12 cellular contexts compared by ENCODE assay signal in the genomic region with DNA sequence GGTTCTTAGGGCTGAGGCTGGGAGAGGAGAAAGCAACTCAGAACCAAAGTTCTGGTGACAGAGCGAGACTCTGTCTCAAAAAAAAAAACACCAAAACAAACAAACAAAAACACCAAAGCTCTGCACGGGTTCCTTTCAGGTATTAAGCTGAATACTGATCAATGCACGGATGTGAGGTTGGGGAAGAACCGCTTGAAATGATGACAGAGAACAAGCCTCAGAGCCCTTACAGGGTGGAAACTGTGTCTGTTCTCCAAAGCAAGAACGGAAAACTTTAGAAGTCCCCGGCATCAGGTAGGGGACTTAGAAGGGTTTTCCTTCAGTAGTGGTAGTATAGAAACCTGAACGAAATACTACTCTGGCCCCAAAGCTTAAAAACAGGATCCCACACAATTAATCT.
"Had no signal": no experiment of that assay in that cellular context is flagged by ENCODE, and none has a peak within 500 bp of the region (broad histone marks: within the 10 kb centered on the region; RNA-seq: fewer than 3 reads in every experiment).

No MANE protein-coding gene starts in this region.

- DNase-seq: activated CD4-positive, CD25-positive, alpha-beta regulatory T cell treated with anti-CD3 and anti-CD28 coated beads, Interleukin-2, amount 50 U/mL, for 72 hours; activated CD8-positive, alpha-beta memory T cell treated with anti-CD3 and anti-CD28 coated beads, Interleukin-2, amount 50 U/mL, for 4 hours; activated effector memory CD4-positive, alpha-beta T cell treated with Interleukin-2 at 50 U/mL for 16 hours; effector CD8-positive, alpha-beta T cell; gastrocnemius medialis; left lung; midbrain had no signal

- H3K4me1 Mint-ChIP-seq: nephron had no signal

- H3K27me3 Mint-ChIP-seq: activated naive CD8-positive, alpha-beta T cell; dendritic cell treated with granulocyte-macrophage colony-stimulating factor and Interleukin-4, amounts not matched to agents 40 ng/mL and 50 ng/mL, for 4 days had no signal

- H3K9me3 Mint-ChIP-seq: dendritic cell treated with granulocyte-macrophage colony-stimulating factor and Interleukin-4, amounts not matched to agents 40 ng/mL and 50 ng/mL, for 4 days; nephron had no signal

- H3K4me3 Mint-ChIP-seq: activated naive CD8-positive, alpha-beta T cell; dendritic cell treated with granulocyte-macrophage colony-stimulating factor and Interleukin-4, amounts not matched to agents 40 ng/mL and 50 ng/mL, for 4 days; nephron had no signal

- H3K27ac Mint-ChIP-seq: activated naive CD8-positive, alpha-beta T cell; dendritic cell treated with granulocyte-macrophage colony-stimulating factor and Interleukin-4, amounts not matched to agents 40 ng/mL and 50 ng/mL, for 4 days; nephron had no signal

- ATAC-seq: esophagus mucosa, gastrocnemius medialis, heart left ventricle, left lung had no signal
